Comparison of ENCODE assay signal across 32 cellular contexts in genomic region chr3:101879102-101879501, GRCh38. TPM values are rescaled to one million over a fixed set of nuclear protein-coding genes. Genes with fewer than 3 reads are reported as not detected.
DNase-seq lines count a peak whose midpoint lies in the region; ATAC-seq, FAIRE-seq and TF ChIP-seq lines count a peak whose summit lies in the region.
"Had no signal": no experiment of that assay in that cellular context is flagged by ENCODE, and none has a peak within 500 bp of the region (broad histone marks: within the 10 kb centered on the region; RNA-seq: fewer than 3 reads in every experiment).

No MANE protein-coding gene starts in this region.

- H3K4me1 ChIP-seq in HEK293 (ENCODE audit: control insufficient read depth, insufficient read depth, low read length) = 0 out of 2 replicates have a peak, but pooled peaks cover 3% of the 10 kb centered on the region
- H3K4me1 ChIP-seq: esophagus muscularis mucosa, gastrocnemius medialis, parathyroid adenoma, right atrium auricular region had no signal

- POLR2A ChIA-PET in HEK293 (lab: Yijun Ruan, JAX) = no interaction called here

- no peaks in the 10 kb centered on the region for H3K36me3 ChIP-seq in HEK293 (ENCODE audit: control insufficient read depth in 2 of 2, insufficient read depth in 1 of 2, low read length in 2 of 2)
- H3K36me3 ChIP-seq: esophagus muscularis mucosa, gastrocnemius medialis, right atrium auricular region, transverse colon had no signal

- H3K27ac Mint-ChIP-seq in CD14-positive monocyte (peak overlapping the region in 5 of 7 donors; percentile 60 to 93 (median 85)), T-helper 17 cell (no peak overlapping the region)
- H3K27ac Mint-ChIP-seq: activated CD4-positive, alpha-beta memory T cell treated with anti-CD3 and anti-CD28 coated beads, Interleukin-2, amount 10 ng/mL, durations not matched to agents 7 days and 5 days; activated naive CD8-positive, alpha-beta T cell; B cell; dendritic cell treated with granulocyte-macrophage colony-stimulating factor and Interleukin-4, amounts not matched to agents 40 ng/mL and 50 ng/mL, for 4 days; endodermal cell; memory B cell had no signal

- peaks cover 69% of the 10 kb centered on the region for H3K4me1 Mint-ChIP-seq in CD14-positive monocyte
- H3K4me1 Mint-ChIP-seq in T-helper 17 cell = peaks cover 2% of the 10 kb centered on the region
- H3K4me1 Mint-ChIP-seq: activated CD4-positive, alpha-beta memory T cell treated with anti-CD3 and anti-CD28 coated beads, Interleukin-2, amount 10 ng/mL, durations not matched to agents 7 days and 5 days; endodermal cell; neural crest cell had no signal

- H3K4me3 ChIP-seq in HEK293 (ENCODE audit: low read depth, low read length) = no peak overlapping the region
- H3K4me3 ChIP-seq: esophagus muscularis mucosa, gastrocnemius medialis, hepatocyte, right atrium auricular region, transverse colon had no signal

- H3K36me3 Mint-ChIP-seq in CD14-positive monocyte (peaks cover 0 to 4% of the 10 kb centered on the region in 2 donors), T-helper 17 cell (ENCODE audit: low read depth) (no peaks in the 10 kb centered on the region)
- H3K36me3 Mint-ChIP-seq: activated naive CD8-positive, alpha-beta T cell; memory B cell had no signal

- no peak overlapping the region for H3K27ac ChIP-seq in HEK293 (ENCODE audit: extremely low read depth, low read depth, low read length)
- H3K27ac ChIP-seq: esophagus muscularis mucosa, gastrocnemius medialis, hepatocyte, parathyroid adenoma, right atrium auricular region had no signal

- CTCF ChIA-PET in HEK293 (lab: Yijun Ruan, JAX) = no interaction called here

- H3K27me3 Mint-ChIP-seq in CD14-positive monocyte (ENCODE audit: low read depth in 3 of 3) (no peaks in the 10 kb centered on the region), T-helper 17 cell (no peaks in the 10 kb centered on the region)
- H3K27me3 Mint-ChIP-seq: activated naive CD8-positive, alpha-beta T cell; B cell; memory B cell had no signal

- DNase-seq in CD14-positive monocyte (ENCODE audit: low spot score) (no peak), NCI-H69 (lab: John Stamatoyannopoulos, UW) (peak; percentile 40), left colon (no peak), cardiac septum (ENCODE audit: low spot score) (no peak), T-helper 17 cell (no peak), D721Med (ENCODE audit: insufficient read length, low spot score) (no peak)
- DNase-seq: activated CD4-positive, alpha-beta memory T cell treated with anti-CD3 and anti-CD28 coated beads, Interleukin-2, amount 10 ng/mL, durations not matched to agents 7 days and 5 days; activated CD4-positive, CD25-positive, alpha-beta regulatory T cell treated with anti-CD3 and anti-CD28 coated beads, Interleukin-2, amount 50 U/mL, for 72 hours; anterior cingulate cortex; endodermal cell; gastrocnemius medialis; Karpas-422; NCI-H1436 treated with DMSO at 0.1 percent for 48 hours; NCI-H2227 treated with DMSO at 0.1 percent for 48 hours; SIG-M5; stimulated activated CD4-positive, alpha-beta T cell treated with anti-CD3 and anti-CD28 coated beads, Interleukin-2, amount 100 ng/mL, for 24 hours; transverse colon had no signal

- H3K9me3 ChIP-seq in HEK293 (ENCODE audit: control insufficient read depth, insufficient read depth, low read depth, low read length) = no peaks in the 10 kb centered on the region
- no peaks in the 10 kb centered on the region for H3K9me3 ChIP-seq in T-helper 17 cell (ENCODE audit: control insufficient read depth, low read length, poor library complexity, severe bottlenecking)
- H3K9me3 ChIP-seq: esophagus muscularis mucosa, gastrocnemius medialis, right atrium auricular region, transverse colon had no signal

- peak; percentile 93 for ATAC-seq in left colon
- no peak for ATAC-seq in T-helper 17 cell
- no peak for ATAC-seq in HG03108 (IDR thresholded peaks at IDR 0.05; ENCODE audit: unreplicated experiment)
- ATAC-seq: gastrocnemius medialis, HCT116 had no signal

- intact Hi-C loops in CD14-positive monocyte (cut with micrococcal nuclease) (loop anchor here in 1 of 2 donors (10.0 kb wide), 1 partner anchor 56 kb away; no protein-coding TSS in a partner anchor), left colon (cut with DNase I, micrococcal nuclease) (no loop called here), cardiac septum (cut with DNase I) (no loop called here)

- TF ChIP-seq CTCF in CD14-positive monocyte (IDR thresholded peaks at IDR 0.05) (no peak), HEK293 (tag by site-specific recombination; IDR thresholded peaks at IDR 0.05) (no peak), D721Med (IDR thresholded peaks at IDR 0.05; ENCODE audit: insufficient read depth, missing control alignments) (no peak)

- H3K9me3 Mint-ChIP-seq in CD14-positive monocyte = peaks cover 0 to 3% (median 0%) of the 10 kb centered on the region in 7 donors
- H3K9me3 Mint-ChIP-seq: activated CD4-positive, alpha-beta memory T cell treated with anti-CD3 and anti-CD28 coated beads, Interleukin-2, amount 10 ng/mL, durations not matched to agents 7 days and 5 days; dendritic cell treated with granulocyte-macrophage colony-stimulating factor and Interleukin-4, amounts not matched to agents 40 ng/mL and 50 ng/mL, for 4 days; endodermal cell; memory B cell; neural crest cell had no signal

- FAIRE-seq in D721Med (lab: Jason Lieb, UNC) = no peak
- FAIRE-seq: bronchial epithelial cell, GM18507, RCC 7860 had no signal

- no peak overlapping the region for H3K4me3 Mint-ChIP-seq in CD14-positive monocyte
- no peak overlapping the region for H3K4me3 Mint-ChIP-seq in T-helper 17 cell
- H3K4me3 Mint-ChIP-seq: activated CD4-positive, alpha-beta memory T cell treated with anti-CD3 and anti-CD28 coated beads, Interleukin-2, amount 10 ng/mL, durations not matched to agents 7 days and 5 days; activated naive CD8-positive, alpha-beta T cell; B cell; dendritic cell treated with granulocyte-macrophage colony-stimulating factor and Interleukin-4, amounts not matched to agents 40 ng/mL and 50 ng/mL, for 4 days; endodermal cell; memory B cell; neural crest cell had no signal

TF ChIP-seq in HEK293, 187 proteins besides CTCF, POLR2A, EP300 and RAD21 (continues in another document):
- TF ChIP-seq PRDM10 (tag by site-specific recombination; IDR thresholded peaks at IDR 0.05) (no peak), ZNF521 (tag by site-specific recombination; IDR thresholded peaks at IDR 0.05) (no peak), RBAK (tag by site-specific recombination; IDR thresholded peaks at IDR 0.05) (no peak), ZNF335 (tag by site-specific recombination; conservative IDR thresholded peaks at IDR 0.05) (peak; percentile 49), GLIS2 (tag by site-specific recombination; IDR thresholded peaks at IDR 0.05) (no peak)
- TF ChIP-seq, protein P1, sequence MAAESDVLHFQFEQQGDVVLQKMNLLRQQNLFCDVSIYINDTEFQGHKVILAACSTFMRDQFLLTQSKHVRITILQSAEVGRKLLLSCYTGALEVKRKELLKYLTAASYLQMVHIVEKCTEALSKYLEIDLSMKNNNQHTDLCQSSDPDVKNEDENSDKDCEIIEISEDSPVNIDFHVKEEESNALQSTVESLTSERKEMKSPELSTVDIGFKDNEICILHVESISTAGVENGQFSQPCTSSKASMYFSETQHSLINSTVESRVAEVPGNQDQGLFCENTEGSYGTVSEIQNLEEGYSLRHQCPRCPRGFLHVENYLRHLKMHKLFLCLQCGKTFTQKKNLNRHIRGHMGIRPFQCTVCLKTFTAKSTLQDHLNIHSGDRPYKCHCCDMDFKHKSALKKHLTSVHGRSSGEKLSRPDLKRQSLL (tag by site-specific recombination; IDR thresholded peaks at IDR 0.05) = no peak

RNA-seq across cellular contexts. Expression of gene NFKBIZ, which starts 29.8 kb away (rescaled TPM):
- polyA plus RNA-seq in CD14-positive monocyte = 10 to 100 TPM; 71.0 to 84.9 TPM
- total RNA-seq in left colon (100 to 1,000 TPM in 1 of 2 donors, 10 to 100 TPM in 1; 86.5 to 170 TPM), cardiac septum (16.0 TPM), T-helper 17 cell (100 to 1,000 TPM; 682 to 814 TPM)
